ENCODE assay signal across 11 cellular contexts in genomic region chr11:124745270-124745834, GRCh38. TPM values are rescaled to one million over a fixed set of nuclear protein-coding genes. Genes with fewer than 3 reads are reported as not detected.
A peak's percentile ranks its signal among the peaks of the same experiment; 100 is the strongest.
DNase-seq lines count a peak whose midpoint lies in the region; ATAC-seq and TF ChIP-seq lines count a peak whose summit lies in the region.
"Had no signal": no experiment of that assay in that cellular context is flagged by ENCODE, and none has a peak within 500 bp of the region (broad histone marks: within the 10 kb centered on the region; RNA-seq: fewer than 3 reads in every experiment).

No MANE protein-coding gene starts in this region.

- H3K27ac Mint-ChIP-seq in activated naive CD4-positive, alpha-beta T cell treated with anti-CD3 and anti-CD28 coated beads, Interleukin-2, amount 10 ng/mL, durations not matched to agents 7 days and 5 days, result no peak overlapping the region
- H3K27ac Mint-ChIP-seq in activated naive CD4-positive, alpha-beta T cell treated with anti-CD3 and anti-CD28 coated beads, Interleukin-2, amount 50 U/mL, for 72 hours, result no peak overlapping the region

- no peaks in the 10 kb centered on the region for H3K36me3 Mint-ChIP-seq in activated naive CD4-positive, alpha-beta T cell treated with anti-CD3 and anti-CD28 coated beads, Interleukin-2, amount 10 ng/mL, durations not matched to agents 7 days and 5 days
- no peaks in the 10 kb centered on the region for H3K36me3 Mint-ChIP-seq in activated naive CD4-positive, alpha-beta T cell treated with anti-CD3 and anti-CD28 coated beads, Interleukin-2, amount 50 U/mL, for 72 hours

- H3K27me3 Mint-ChIP-seq in activated naive CD4-positive, alpha-beta T cell treated with anti-CD3 and anti-CD28 coated beads, Interleukin-2, amount 10 ng/mL, durations not matched to agents 7 days and 5 days, result peaks cover 56% of the 10 kb centered on the region

- peaks cover 48% of the 10 kb centered on the region for H3K4me1 Mint-ChIP-seq in activated naive CD4-positive, alpha-beta T cell treated with anti-CD3 and anti-CD28 coated beads, Interleukin-2, amount 10 ng/mL, durations not matched to agents 7 days and 5 days

- H3K27me3 ChIP-seq in right lobe of liver (peaks cover 0 to 9% of the 10 kb centered on the region in 2 donors), transverse colon (peaks cover 69% of the 10 kb centered on the region)

- H3K9me3 ChIP-seq in right lobe of liver (no peaks in the 10 kb centered on the region), transverse colon (no peaks in the 10 kb centered on the region)
- H3K9me3 ChIP-seq: thoracic aorta had no signal

- no peak for TF ChIP-seq POLR2A in right lobe of liver (IDR thresholded peaks at IDR 0.05)
- no peak for TF ChIP-seq POLR2A in transverse colon (IDR thresholded peaks at IDR 0.05)

- no peak for TF ChIP-seq CTCF in astrocyte of the spinal cord (IDR thresholded peaks at IDR 0.05; ENCODE audit: low read depth, low read length)
- TF ChIP-seq CTCF in right lobe of liver (IDR thresholded peaks at IDR 0.05), result no peak
- TF ChIP-seq CTCF in transverse colon (IDR thresholded peaks at IDR 0.05), result no peak
- no peak for TF ChIP-seq CTCF in omental fat pad (IDR thresholded peaks at IDR 0.05)

- H3K4me3 ChIP-seq in astrocyte of the spinal cord (ENCODE audit: low read depth, low read length) (peak overlapping the region; percentile 59), right lobe of liver (peak overlapping the region in 2 of 3 donors; percentile 46 to 62), transverse colon (peak overlapping the region in 3 of 4 donors; percentile 37 to 61 (median 50))

- no peak overlapping the region for H3K27ac ChIP-seq in right lobe of liver
- H3K27ac ChIP-seq in transverse colon, result no peak overlapping the region
- H3K27ac ChIP-seq: thoracic aorta had no signal

- no peak for DNase-seq in activated naive CD4-positive, alpha-beta T cell treated with anti-CD3 and anti-CD28 coated beads, Interleukin-2, amount 10 ng/mL, durations not matched to agents 7 days and 5 days
- no peak for DNase-seq in activated naive CD4-positive, alpha-beta T cell treated with anti-CD3 and anti-CD28 coated beads, Interleukin-2, amount 50 U/mL, for 72 hours (ENCODE audit: low spot score in 2 of 2)
- DNase-seq in astrocyte of the spinal cord (ENCODE audit: low read depth, low spot score) (no peak), right lobe of liver (no peak), transverse colon (no peak), omental fat pad (ENCODE audit: low spot score) (no peak), T-helper 9 cell (no peak)
- DNase-seq: cerebellar nuclear complex, GOT3 had no signal

- no peak for ATAC-seq in activated naive CD4-positive, alpha-beta T cell treated with anti-CD3 and anti-CD28 coated beads, Interleukin-2, amount 50 U/mL, for 72 hours
- ATAC-seq in right lobe of liver (no peak), HG03039 (IDR thresholded peaks at IDR 0.05; ENCODE audit: unreplicated experiment) (no peak), omental fat pad (ENCODE audit: low FRiP score) (no peak)

- intact Hi-C loops in right lobe of liver (cut with DNase I) (no loop called here), transverse colon (cut with DNase I; ENCODE audit: low total_unique reads) (no loop called here)

- peak overlapping the region; percentile 51 for H3K4me3 Mint-ChIP-seq in activated naive CD4-positive, alpha-beta T cell treated with anti-CD3 and anti-CD28 coated beads, Interleukin-2, amount 10 ng/mL, durations not matched to agents 7 days and 5 days

- no peak for TF ChIP-seq EP300 in transverse colon (IDR thresholded peaks at IDR 0.05; ENCODE audit: low read depth)

- H3K4me1 ChIP-seq in right lobe of liver (peaks cover 0 to 9% (median 0%) of the 10 kb centered on the region in 4 donors), transverse colon (peaks cover 14 to 47% (median 37%) of the 10 kb centered on the region in 4 donors)

- in situ Hi-C loops in astrocyte of the spinal cord (cut with HindIII; ENCODE audit: low sequenced_read_pairs), result no loop called here
- in situ Hi-C loops in transverse colon (cut with MboI; ENCODE audit: low pct_ligation_motif_present in 1 of 4, low pct_unique_long_range_greater_than_20kb in 1 of 4, low sequenced_read_pairs in 3 of 4), result no loop called here

- H3K9me3 Mint-ChIP-seq in activated naive CD4-positive, alpha-beta T cell treated with anti-CD3 and anti-CD28 coated beads, Interleukin-2, amount 10 ng/mL, durations not matched to agents 7 days and 5 days, result no peaks in the 10 kb centered on the region
- no peaks in the 10 kb centered on the region for H3K9me3 Mint-ChIP-seq in activated naive CD4-positive, alpha-beta T cell treated with anti-CD3 and anti-CD28 coated beads, Interleukin-2, amount 50 U/mL, for 72 hours

- CTCF ChIA-PET in activated naive CD4-positive, alpha-beta T cell treated with anti-CD3 and anti-CD28 coated beads, Interleukin-2, amount 10 ng/mL, durations not matched to agents 7 days and 5 days (lab: Charles Lee), result interaction anchor here (0.8 to 5.3 kb wide), 9 partner anchors 11 to 101 kb away, joined by 3 to 67 read pairs (median 9); partner anchors contain the start of gene ESAM

- 32% methylated on average over 21 of the region's 44 CpGs for WGBS in right lobe of liver (ENCODE audit: insufficient coverage, low coverage, low lambda C conversion rate, missing lambda C conversion rate)
- 65% methylated on average over 44 of the region's 44 CpGs; no CpG with 5 or more reads in 1 of the 2 donors for WGBS in transverse colon (ENCODE audit: low coverage in 1 of 2), 2 donors

- H3K36me3 ChIP-seq in right lobe of liver, result no peaks in the 10 kb centered on the region
- no peaks in the 10 kb centered on the region for H3K36me3 ChIP-seq in transverse colon
- H3K36me3 ChIP-seq: thoracic aorta had no signal

RNA-seq across cellular contexts. Expression of gene NRGN, which starts 5.6 kb away (rescaled TPM):
- total RNA-seq in activated naive CD4-positive, alpha-beta T cell treated with anti-CD3 and anti-CD28 coated beads, Interleukin-2, amount 50 U/mL, for 72 hours, result 10 to 100 TPM; 12.0 to 12.2 TPM
- total RNA-seq in right lobe of liver, result 1 to 10 TPM in 3 of 6 experiments, under 1 TPM in 2, not detected in 1; 0.43 to 4.6 (median 1.4) TPM
- total RNA-seq in transverse colon, result 1 to 10 TPM in 1 of 4 donors, under 1 TPM in 1, not detected in 2; 0.96 to 1.5 TPM
- 1 to 10 TPM; 1.0 to 3.2 (median 2.0) TPM for total RNA-seq in omental fat pad

RNA-seq across cellular contexts. Expression of gene VSIG2, which starts 6.7 kb away (rescaled TPM):
- total RNA-seq in activated naive CD4-positive, alpha-beta T cell treated with anti-CD3 and anti-CD28 coated beads, Interleukin-2, amount 50 U/mL, for 72 hours, result not detected
- total RNA-seq in right lobe of liver, result 1 to 10 TPM in 2 of 6 experiments, under 1 TPM in 3, not detected in 1; 0.68 to 1.4 (median 0.83) TPM
- 100 to 1,000 TPM in 3 of 4 donors, 10 to 100 TPM in 1; 91.3 to 160 (median 108) TPM for total RNA-seq in transverse colon
- total RNA-seq in omental fat pad, result 10 to 100 TPM in 1 of 4 donors, 1 to 10 TPM in 3; 1.4 to 14.1 (median 3.9) TPM

RNA-seq across cellular contexts. Expression of gene ESAM, which starts 16.7 kb away (rescaled TPM):
- total RNA-seq in activated naive CD4-positive, alpha-beta T cell treated with anti-CD3 and anti-CD28 coated beads, Interleukin-2, amount 50 U/mL, for 72 hours, result 1 to 10 TPM in 1 of 2 donors, under 1 TPM in 1; 0.36 to 1.7 TPM
- total RNA-seq in right lobe of liver (10 to 100 TPM in 3 of 6 experiments, 1 to 10 TPM in 3; 6.1 to 15.3 (median 9.7) TPM), transverse colon (10 to 100 TPM in 1 of 4 donors, 1 to 10 TPM in 3; 5.8 to 10.1 (median 6.5) TPM), omental fat pad (100 to 1,000 TPM in 1 of 4 donors, 10 to 100 TPM in 3; 23.0 to 116 (median 62.6) TPM)

RNA-seq across cellular contexts. Expression of gene MSANTD2, which starts 54.9 kb away (rescaled TPM):
- total RNA-seq in activated naive CD4-positive, alpha-beta T cell treated with anti-CD3 and anti-CD28 coated beads, Interleukin-2, amount 50 U/mL, for 72 hours, result 1 to 10 TPM; 3.6 to 8.4 TPM
- total RNA-seq in right lobe of liver, result 1 to 10 TPM; 2.6 to 4.7 (median 3.6) TPM
- total RNA-seq in transverse colon, result 10 to 100 TPM in 2 of 4 donors, 1 to 10 TPM in 2; 8.1 to 40.0 (median 15.1) TPM
- total RNA-seq in omental fat pad, result 10 to 100 TPM; 12.9 to 27.1 (median 16.2) TPM

Comparison
In these comparisons a context has a peak if more than half of its experiments do, and no peak if none do; other contexts are left out.
1. RNA of gene VSIG2, which starts 6.7 kb away (total RNA-seq): 91.3 to 160 TPM in transverse colon; 1.4 to 14.1 TPM in omental fat pad, 0.68 to 1.4 TPM in right lobe of liver and not detected in activated naive CD4-positive, alpha-beta T cell treated with anti-CD3 and anti-CD28 coated beads, Interleukin-2, amount 50 U/mL, for 72 hours; every median in the first group is over 4 times any median in the second.
2. Peak in every context shown above with its lines, with median percentiles within 50 percentile points of each other: H3K4me3 ChIP-seq.